1 cellular context compared by ENCODE assay signal in genomic region chr4:76206222-76206942, GRCh38.
TF ChIP-seq lines count a peak whose summit lies in the region.

No MANE protein-coding gene starts in this region.

TF ChIP-seq in SK-N-SH treated with all-trans-retinoic acid at 6 μM for 48 hours, 23 proteins besides CTCF, POLR2A, EP300 and RAD21 (continued from another document):
- TF ChIP-seq, protein P1, sequence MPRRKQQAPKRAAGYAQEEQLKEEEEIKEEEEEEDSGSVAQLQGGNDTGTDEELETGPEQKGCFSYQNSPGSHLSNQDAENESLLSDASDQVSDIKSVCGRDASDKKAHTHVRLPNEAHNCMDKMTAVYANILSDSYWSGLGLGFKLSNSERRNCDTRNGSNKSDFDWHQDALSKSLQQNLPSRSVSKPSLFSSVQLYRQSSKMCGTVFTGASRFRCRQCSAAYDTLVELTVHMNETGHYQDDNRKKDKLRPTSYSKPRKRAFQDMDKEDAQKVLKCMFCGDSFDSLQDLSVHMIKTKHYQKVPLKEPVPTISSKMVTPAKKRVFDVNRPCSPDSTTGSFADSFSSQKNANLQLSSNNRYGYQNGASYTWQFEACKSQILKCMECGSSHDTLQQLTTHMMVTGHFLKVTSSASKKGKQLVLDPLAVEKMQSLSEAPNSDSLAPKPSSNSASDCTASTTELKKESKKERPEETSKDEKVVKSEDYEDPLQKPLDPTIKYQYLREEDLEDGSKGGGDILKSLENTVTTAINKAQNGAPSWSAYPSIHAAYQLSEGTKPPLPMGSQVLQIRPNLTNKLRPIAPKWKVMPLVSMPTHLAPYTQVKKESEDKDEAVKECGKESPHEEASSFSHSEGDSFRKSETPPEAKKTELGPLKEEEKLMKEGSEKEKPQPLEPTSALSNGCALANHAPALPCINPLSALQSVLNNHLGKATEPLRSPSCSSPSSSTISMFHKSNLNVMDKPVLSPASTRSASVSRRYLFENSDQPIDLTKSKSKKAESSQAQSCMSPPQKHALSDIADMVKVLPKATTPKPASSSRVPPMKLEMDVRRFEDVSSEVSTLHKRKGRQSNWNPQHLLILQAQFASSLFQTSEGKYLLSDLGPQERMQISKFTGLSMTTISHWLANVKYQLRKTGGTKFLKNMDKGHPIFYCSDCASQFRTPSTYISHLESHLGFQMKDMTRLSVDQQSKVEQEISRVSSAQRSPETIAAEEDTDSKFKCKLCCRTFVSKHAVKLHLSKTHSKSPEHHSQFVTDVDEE (CRISPR knock-in tag; IDR thresholded peaks at IDR 0.05) = peak; percentile 85
- peak; percentile 94 for TF ChIP-seq CSRNP3 (CRISPR knock-in tag; IDR thresholded peaks at IDR 0.05)
- TF ChIP-seq OSR1 (CRISPR knock-in tag; IDR thresholded peaks at IDR 0.05) = 0 out of 2 replicates have a peak, but pooled peaks have one; percentile 51
- TF ChIP-seq ISL1 (CRISPR knock-in tag; IDR thresholded peaks at IDR 0.05) = peak; percentile 99
